8 cellular contexts compared by ENCODE assay signal in the genomic region with DNA sequence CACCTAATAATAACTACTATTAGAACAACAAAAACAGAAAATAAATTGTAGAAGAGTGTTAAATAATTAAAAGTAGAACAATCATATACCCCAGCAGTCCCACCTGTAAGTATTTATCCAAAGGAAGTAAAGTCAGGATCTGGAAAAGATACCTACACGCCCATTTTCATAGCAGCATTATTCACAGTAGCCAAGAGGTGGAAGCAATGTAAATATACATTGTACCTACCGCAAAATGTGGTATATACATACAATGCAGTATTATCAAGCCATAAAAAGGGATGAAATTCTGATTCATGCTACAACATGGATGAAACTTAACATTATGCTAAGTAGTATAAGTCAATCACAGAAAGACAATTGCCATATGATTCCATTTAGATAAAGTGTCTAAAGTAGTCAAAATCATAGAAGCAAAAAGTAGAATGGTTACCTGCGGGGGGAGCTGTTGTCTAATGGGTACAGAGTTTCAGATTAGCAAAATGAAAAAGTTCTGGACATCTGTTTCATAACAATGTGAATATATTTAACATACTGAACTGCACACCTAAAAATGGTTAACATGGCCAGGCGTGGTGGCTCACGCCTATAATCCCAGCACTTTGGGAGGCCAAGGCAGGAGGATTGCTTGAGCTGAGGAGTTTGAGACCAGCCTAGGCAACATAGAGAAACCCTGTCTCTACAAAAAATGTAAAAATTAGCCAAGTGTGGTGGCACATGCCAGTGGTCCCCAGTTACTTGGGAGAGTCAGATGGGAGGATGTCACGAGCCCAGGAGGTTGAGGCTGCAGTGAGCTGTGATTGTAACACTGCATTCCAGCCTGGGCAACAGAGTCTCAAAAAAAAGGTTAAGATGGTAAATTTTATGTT. TPM values are rescaled to one million over a fixed set of nuclear protein-coding genes. Genes with fewer than 3 reads are reported as not detected.
DNase-seq lines count a peak whose midpoint lies in the region; ATAC-seq and TF ChIP-seq lines count a peak whose summit lies in the region.

No MANE protein-coding gene starts in this region.

- TF ChIP-seq POLR2A in esophagus muscularis mucosa (IDR thresholded peaks at IDR 0.05; ENCODE audit: low read depth): no peak

- peak; percentile 30 to 62 (median 50) for DNase-seq in CD4-positive, alpha-beta T cell
- DNase-seq in HCEC 1CT (peak; percentile 61), NCI-H748 treated with DMSO at 0.1 percent for 48 hours (lab: John Stamatoyannopoulos, UW) (peak; percentile 24), esophagus muscularis mucosa (ENCODE audit: extremely low spot score) (no peak), osteocyte (ENCODE audit: extremely low spot score, unreplicated experiment) (no peak), GM19238 (ENCODE audit: insufficient read length, low spot score) (no peak), T1000 (lab: John Stamatoyannopoulos, UW) (no peak)
- DNase-seq in activated CD8-positive, alpha-beta T cell treated with anti-CD3 and anti-CD28 coated beads, Interleukin-2, amount 10 ng/mL, durations not matched to agents 7 days and 5 days: peak; percentile 81

- H3K4me3 Mint-ChIP-seq in CD4-positive, alpha-beta T cell: no peak overlapping the region
- H3K4me3 Mint-ChIP-seq in activated CD8-positive, alpha-beta T cell treated with anti-CD3 and anti-CD28 coated beads, Interleukin-2, amount 10 ng/mL, durations not matched to agents 7 days and 5 days: no peak overlapping the region
- no peak overlapping the region for H3K4me3 Mint-ChIP-seq in osteocyte (ENCODE audit: unreplicated experiment)

- H3K36me3 ChIP-seq in esophagus muscularis mucosa: no peaks in the 10 kb centered on the region

- CTCF ChIA-PET in CD4-positive, alpha-beta T cell (lab: Charles Lee): interaction anchor here (0.6 to 1.4 kb wide), 11 partner anchors 45 to 332 kb away, joined by 3 to 5 read pairs (median 3); partner anchors contain the start of gene H2AZ2
- CTCF ChIA-PET in activated CD8-positive, alpha-beta T cell treated with anti-CD3 and anti-CD28 coated beads, Interleukin-2, amount 10 ng/mL, durations not matched to agents 7 days and 5 days (lab: Charles Lee): interaction anchor here (0.7 to 1.3 kb wide), 16 partner anchors 10 to 269 kb away, joined by 3 to 7 read pairs (median 3); partner anchors contain the start of genes H2AZ2 and OGDH

- no peak overlapping the region for H3K27ac ChIP-seq in CD4-positive, alpha-beta T cell (ENCODE audit: low read depth, low read length)
- no peak overlapping the region for H3K27ac ChIP-seq in esophagus muscularis mucosa (replicated peaks in 1 of 4)

- POLR2A ChIA-PET in CD4-positive, alpha-beta T cell (lab: Charles Lee): interaction anchor here (1.0 to 1.3 kb wide), 5 partner anchors 19 to 297 kb away, joined by 3 to 6 read pairs (median 5); partner anchors contain the start of genes H2AZ2, OGDH and PURB
- POLR2A ChIA-PET in activated CD8-positive, alpha-beta T cell treated with anti-CD3 and anti-CD28 coated beads, Interleukin-2, amount 10 ng/mL, durations not matched to agents 7 days and 5 days (lab: Charles Lee): no interaction called here

- peaks cover 0 to 9% (median 4%) of the 10 kb centered on the region in 4 donors for H3K4me1 ChIP-seq in esophagus muscularis mucosa

- TF ChIP-seq CTCF in CD4-positive, alpha-beta T cell (IDR thresholded peaks at IDR 0.05): peak; percentile 88
- TF ChIP-seq CTCF in esophagus muscularis mucosa (IDR thresholded peaks at IDR 0.05): peak; percentile 53 to 60 (median 55)
- TF ChIP-seq CTCF in osteocyte (IDR thresholded peaks at IDR 0.05): peak; percentile 78

- no peak for TF ChIP-seq EP300 in esophagus muscularis mucosa (IDR thresholded peaks at IDR 0.05)

- H3K27me3 Mint-ChIP-seq in CD4-positive, alpha-beta T cell: no peaks in the 10 kb centered on the region
- peaks cover 3% of the 10 kb centered on the region for H3K27me3 Mint-ChIP-seq in activated CD8-positive, alpha-beta T cell treated with anti-CD3 and anti-CD28 coated beads, Interleukin-2, amount 10 ng/mL, durations not matched to agents 7 days and 5 days (ENCODE audit: low read depth)
- H3K27me3 Mint-ChIP-seq in osteocyte (ENCODE audit: unreplicated experiment): peaks cover 3% of the 10 kb centered on the region

- H3K4me3 ChIP-seq in esophagus muscularis mucosa: no peak overlapping the region

- no peaks in the 10 kb centered on the region for H3K9me3 Mint-ChIP-seq in CD4-positive, alpha-beta T cell
- no peaks in the 10 kb centered on the region for H3K9me3 Mint-ChIP-seq in activated CD8-positive, alpha-beta T cell treated with anti-CD3 and anti-CD28 coated beads, Interleukin-2, amount 10 ng/mL, durations not matched to agents 7 days and 5 days (ENCODE audit: insufficient read depth)
- no peaks in the 10 kb centered on the region for H3K9me3 Mint-ChIP-seq in osteocyte (ENCODE audit: unreplicated experiment)

- ATAC-seq in CD4-positive, alpha-beta T cell (ENCODE audit: poor library complexity): peak; percentile 76
- ATAC-seq in activated CD8-positive, alpha-beta T cell treated with anti-CD3 and anti-CD28 coated beads, Interleukin-2, amount 10 ng/mL, durations not matched to agents 7 days and 5 days: peak; percentile 78

- H3K9me3 ChIP-seq in CD4-positive, alpha-beta T cell (ENCODE audit: control insufficient read depth, low read length): no peaks in the 10 kb centered on the region
- no peaks in the 10 kb centered on the region for H3K9me3 ChIP-seq in esophagus muscularis mucosa

- 24% methylated on average over 6 of the region's 6 CpGs for WGBS in esophagus muscularis mucosa

- H3K36me3 Mint-ChIP-seq in CD4-positive, alpha-beta T cell (ENCODE audit: low read depth): no peaks in the 10 kb centered on the region
- H3K36me3 Mint-ChIP-seq in activated CD8-positive, alpha-beta T cell treated with anti-CD3 and anti-CD28 coated beads, Interleukin-2, amount 10 ng/mL, durations not matched to agents 7 days and 5 days (ENCODE audit: low read depth): no peaks in the 10 kb centered on the region
- no peaks in the 10 kb centered on the region for H3K36me3 Mint-ChIP-seq in osteocyte (ENCODE audit: unreplicated experiment)

- H3K27me3 ChIP-seq in CD4-positive, alpha-beta T cell (ENCODE audit: control insufficient read depth, insufficient read depth, low read length): no peaks in the 10 kb centered on the region
- H3K27me3 ChIP-seq in esophagus muscularis mucosa: no peaks in the 10 kb centered on the region

- peaks cover 7% of the 10 kb centered on the region for H3K4me1 Mint-ChIP-seq in CD4-positive, alpha-beta T cell (ENCODE audit: low read depth)
- H3K4me1 Mint-ChIP-seq in activated CD8-positive, alpha-beta T cell treated with anti-CD3 and anti-CD28 coated beads, Interleukin-2, amount 10 ng/mL, durations not matched to agents 7 days and 5 days (ENCODE audit: low read depth): peaks cover 8% of the 10 kb centered on the region
- H3K4me1 Mint-ChIP-seq in osteocyte (ENCODE audit: unreplicated experiment): peaks cover 3% of the 10 kb centered on the region

- intact Hi-C loops in CD4-positive, alpha-beta T cell (cut with DNase I, micrococcal nuclease): loop anchor here (1.0 to 10.0 kb wide), 8 partner anchors 51 to 548 kb away; partner anchors contain the start of genes PPIA (in 1 of the 2) and ZMIZ2 (in 1 of the 2)
- intact Hi-C loops in esophagus muscularis mucosa (cut with DNase I): loop anchor here (2.0 to 10.0 kb wide), 5 partner anchors 49 to 397 kb away; partner anchors contain the start of gene ZMIZ2

- no peak overlapping the region for H3K27ac Mint-ChIP-seq in CD4-positive, alpha-beta T cell
- peak overlapping the region; percentile 39 for H3K27ac Mint-ChIP-seq in activated CD8-positive, alpha-beta T cell treated with anti-CD3 and anti-CD28 coated beads, Interleukin-2, amount 10 ng/mL, durations not matched to agents 7 days and 5 days
- no peak overlapping the region for H3K27ac Mint-ChIP-seq in osteocyte (ENCODE audit: unreplicated experiment)

RNA-seq across cellular contexts. Expression of gene TMED4, which starts 6.0 kb away (rescaled TPM):
- 100 to 1,000 TPM; 134 to 138 TPM for total RNA-seq in CD4-positive, alpha-beta T cell
- total RNA-seq in activated CD8-positive, alpha-beta T cell treated with anti-CD3 and anti-CD28 coated beads, Interleukin-2, amount 10 ng/mL, durations not matched to agents 7 days and 5 days: 10 to 100 TPM; 63.8 to 65.9 TPM
- 100 to 1,000 TPM in 2 of 4 donors, 10 to 100 TPM in 2; 82.3 to 154 (median 116) TPM for total RNA-seq in esophagus muscularis mucosa
- 88.6 and 89.6 TPM in 2 replicates for total RNA-seq in osteocyte

RNA-seq across cellular contexts. Expression of gene DDX56, which starts 14.4 kb away (rescaled TPM):
- total RNA-seq in CD4-positive, alpha-beta T cell: 100 to 1,000 TPM; 126 to 127 TPM
- 10 to 100 TPM; 83.6 to 86.5 TPM for total RNA-seq in activated CD8-positive, alpha-beta T cell treated with anti-CD3 and anti-CD28 coated beads, Interleukin-2, amount 10 ng/mL, durations not matched to agents 7 days and 5 days
- total RNA-seq in esophagus muscularis mucosa (10 to 100 TPM; 35.3 to 54.2 (median 49.4) TPM), osteocyte (67.0 and 69.0 TPM in 2 replicates)

RNA-seq across cellular contexts. Expression of gene OGDH, which starts 18.4 kb away (rescaled TPM):
- total RNA-seq in CD4-positive, alpha-beta T cell: 10 to 100 TPM; 39.8 to 43.8 TPM
- 100 to 1,000 TPM; 113 to 114 TPM for total RNA-seq in activated CD8-positive, alpha-beta T cell treated with anti-CD3 and anti-CD28 coated beads, Interleukin-2, amount 10 ng/mL, durations not matched to agents 7 days and 5 days
- total RNA-seq in esophagus muscularis mucosa: 100 to 1,000 TPM; 135 to 184 (median 145) TPM
- 68.0 and 69.3 TPM in 2 replicates for total RNA-seq in osteocyte

RNA-seq across cellular contexts. Expression of gene NPC1L1, which starts 46.9 kb away (rescaled TPM):
- under 1 TPM in 1 of 2 experiments, not detected in 1; 0.08 TPM for total RNA-seq in CD4-positive, alpha-beta T cell
- total RNA-seq in activated CD8-positive, alpha-beta T cell treated with anti-CD3 and anti-CD28 coated beads, Interleukin-2, amount 10 ng/mL, durations not matched to agents 7 days and 5 days: not detected
- total RNA-seq in esophagus muscularis mucosa (under 1 TPM in 2 of 4 donors, not detected in 2; 0.17 to 0.57 TPM), osteocyte (not detected in 2 replicates)

Comparison
In these comparisons a context has a peak if more than half of its experiments do, and no peak if none do; other contexts are left out.
1. DNase-seq: peak in CD4-positive, alpha-beta T cell (10 of 10), HCEC 1CT (single experiment), NCI-H748 treated with DMSO at 0.1 percent for 48 hours (single experiment) and activated CD8-positive, alpha-beta T cell treated with anti-CD3 and anti-CD28 coated beads, Interleukin-2, amount 10 ng/mL, durations not matched to agents 7 days and 5 days (single experiment); none in esophagus muscularis mucosa (single experiment), osteocyte (single experiment), GM19238 (single experiment) and T1000 (single experiment).
2. Peak in every context shown above with its lines, with median percentiles within 50 percentile points of each other: CTCF ChIP-seq.